ENCODE assay signal across 11 cellular contexts in the genomic region with DNA sequence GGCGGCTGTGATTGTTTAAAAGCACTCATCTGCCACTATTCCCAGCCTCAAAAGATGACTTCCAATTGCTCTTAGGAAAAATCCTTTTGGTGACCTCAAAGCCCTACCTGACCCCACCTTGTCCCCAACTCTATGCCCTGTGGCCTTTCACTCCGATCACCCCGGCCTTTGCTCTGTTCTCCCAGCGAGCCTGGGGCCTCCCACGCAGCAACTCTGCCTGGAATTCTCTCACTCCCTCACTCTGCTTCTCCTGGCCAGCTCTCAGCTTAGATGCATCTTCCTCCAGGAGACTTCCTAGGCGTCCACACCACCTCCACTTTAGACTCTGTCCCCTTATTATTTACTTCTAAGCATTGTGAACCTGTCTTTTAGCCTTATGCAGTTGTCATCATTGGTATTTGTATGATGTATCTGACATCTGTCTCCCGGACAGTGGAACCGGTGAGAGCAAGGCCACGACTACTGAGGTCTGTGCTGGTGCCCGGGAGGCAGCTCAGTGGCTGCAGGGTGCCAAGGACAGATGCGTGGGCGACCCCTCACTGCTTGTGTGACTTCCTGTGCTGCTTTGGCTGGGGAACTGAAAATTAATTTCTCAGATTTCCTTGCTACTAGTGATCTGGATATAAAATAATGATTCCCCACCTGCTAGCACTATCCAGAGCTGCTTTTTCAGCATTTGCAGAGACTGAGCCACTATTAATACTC.
DNase-seq lines count a peak whose midpoint lies in the region; ATAC-seq and TF ChIP-seq lines count a peak whose summit lies in the region.
"Had no signal": no experiment of that assay in that cellular context is flagged by ENCODE, and none has a peak within 500 bp of the region (broad histone marks: within the 10 kb centered on the region; RNA-seq: fewer than 3 reads in every experiment).

No MANE protein-coding gene starts in this region.

- H3K27me3 ChIP-seq in GM23338 (ENCODE audit: insufficient read depth) = no peaks in the 10 kb centered on the region
- H3K27me3 ChIP-seq: gastroesophageal sphincter, upper lobe of left lung had no signal

- H3K4me2 ChIP-seq in GM23338 = no peak overlapping the region

- H3K9me2 ChIP-seq in GM23338 (ENCODE audit: insufficient read depth) = no peaks in the 10 kb centered on the region

- peak overlapping the region; percentile 82 for H3K27ac Mint-ChIP-seq in GM23338
- peak overlapping the region; percentile 93 for H3K27ac Mint-ChIP-seq in activated T-helper 17 cell treated with anti-CD3 and anti-CD28 coated beads, Interleukin-2, amount 50 U/mL, for 72 hours
- H3K27ac Mint-ChIP-seq in nephron progenitor cell = peak overlapping the region; percentile 98

- H3K79me2 ChIP-seq in GM23338 (replicated peaks; ENCODE audit: insufficient read depth) = peaks cover 96% of the 10 kb centered on the region

- ATAC-seq in GM23338 (no peak), GM19023 (IDR thresholded peaks at IDR 0.05; ENCODE audit: unreplicated experiment) (no peak)
- no peak for ATAC-seq in activated T-helper 17 cell treated with anti-CD3 and anti-CD28 coated beads, Interleukin-2, amount 50 U/mL, for 72 hours (replicated peaks)
- ATAC-seq: gastroesophageal sphincter had no signal

- no peak overlapping the region for H3K4me3 ChIP-seq in GM23338
- H3K4me3 ChIP-seq: gastroesophageal sphincter, upper lobe of left lung had no signal

- DNase-seq in GM10248 (ENCODE audit: extremely low spot score) (peak; percentile 16), GM23338 (ENCODE audit: low spot score) (no peak), nephron progenitor cell (no peak), NCI-H748 (lab: John Stamatoyannopoulos, UW; ENCODE audit: unreplicated experiment) (no peak), NCI-H146 (lab: John Stamatoyannopoulos, UW) (no peak), pons (ENCODE audit: low spot score) (no peak)
- DNase-seq: KG1 had no signal

- CTCF ChIA-PET in GM10248 (lab: Yijun Ruan, JAX) = interaction anchor here (0.9 to 1.8 kb wide), 3 partner anchors 11 to 66 kb away, joined by 3 to 6 read pairs (median 4); no protein-coding TSS in a partner anchor

- H3K27me3 Mint-ChIP-seq in GM23338 (ENCODE audit: insufficient read depth, low read depth, poor library complexity) (peaks cover 2% of the 10 kb centered on the region), nephron progenitor cell (ENCODE audit: low read depth, poor library complexity) (peaks cover 2% of the 10 kb centered on the region)
- no peaks in the 10 kb centered on the region for H3K27me3 Mint-ChIP-seq in activated T-helper 17 cell treated with anti-CD3 and anti-CD28 coated beads, Interleukin-2, amount 50 U/mL, for 72 hours

- peaks cover 3% of the 10 kb centered on the region for H4K20me1 ChIP-seq in GM23338 (replicated peaks; ENCODE audit: insufficient read depth)

- H3K27ac ChIP-seq in GM23338 (ENCODE audit: low read depth) = no peak overlapping the region
- H3K27ac ChIP-seq: gastroesophageal sphincter had no signal

- H3F3A ChIP-seq in GM23338 (replicated peaks; ENCODE audit: low read depth) = no peaks in the 10 kb centered on the region

- no peak overlapping the region for H3K4me3 Mint-ChIP-seq in GM23338
- peak overlapping the region; percentile 87 for H3K4me3 Mint-ChIP-seq in activated T-helper 17 cell treated with anti-CD3 and anti-CD28 coated beads, Interleukin-2, amount 50 U/mL, for 72 hours
- H3K4me3 Mint-ChIP-seq in nephron progenitor cell = peak overlapping the region; percentile 53

- no peak overlapping the region for H2AFZ ChIP-seq in GM23338

- no peaks in the 10 kb centered on the region for H3K36me3 ChIP-seq in GM23338 (ENCODE audit: insufficient read depth)
- H3K36me3 ChIP-seq: upper lobe of left lung had no signal

- H3K36me3 Mint-ChIP-seq in GM23338 (ENCODE audit: low read depth) (no peaks in the 10 kb centered on the region), nephron progenitor cell (ENCODE audit: low read depth) (no peaks in the 10 kb centered on the region)
- peaks cover 27% of the 10 kb centered on the region for H3K36me3 Mint-ChIP-seq in activated T-helper 17 cell treated with anti-CD3 and anti-CD28 coated beads, Interleukin-2, amount 50 U/mL, for 72 hours (ENCODE audit: low read depth)

- TF ChIP-seq CTCF in GM10248 (IDR thresholded peaks at IDR 0.05; ENCODE audit: control extremely low read depth, extremely low read depth, low read depth, missing control alignments) (no peak), GM23338 (conservative IDR thresholded peaks at IDR 0.05; ENCODE audit: low read depth in 2 of 2) (no peak), nephron progenitor cell (IDR thresholded peaks at IDR 0.05) (no peak)

- H3K9me3 Mint-ChIP-seq in GM23338 (no peaks in the 10 kb centered on the region), nephron progenitor cell (no peaks in the 10 kb centered on the region)
- no peaks in the 10 kb centered on the region for H3K9me3 Mint-ChIP-seq in activated T-helper 17 cell treated with anti-CD3 and anti-CD28 coated beads, Interleukin-2, amount 50 U/mL, for 72 hours

- POLR2A ChIA-PET in GM10248 (lab: Yijun Ruan, JAX) = interaction anchor here (0.6 kb wide), 1 partner anchor 46 kb away, joined by 4 read pairs; no protein-coding TSS in a partner anchor

- H3K4me1 Mint-ChIP-seq in GM23338 (peaks cover 67% of the 10 kb centered on the region), nephron progenitor cell (peaks cover 95% of the 10 kb centered on the region)
- peaks cover 82% of the 10 kb centered on the region for H3K4me1 Mint-ChIP-seq in activated T-helper 17 cell treated with anti-CD3 and anti-CD28 coated beads, Interleukin-2, amount 50 U/mL, for 72 hours

- peaks cover 42% of the 10 kb centered on the region for H3K4me1 ChIP-seq in GM23338 (ENCODE audit: insufficient read depth)

TF ChIP-seq in GM23338, 12 proteins besides CTCF, POLR2A, EP300 and RAD21 (continues in another document):
- TF ChIP-seq STAT1 (IDR thresholded peaks at IDR 0.05; ENCODE audit: unreplicated experiment) = no peak
- no peak for TF ChIP-seq ZNF114 (CRISPR knock-in tag; IDR thresholded peaks at IDR 0.05)
- TF ChIP-seq, protein P1, sequence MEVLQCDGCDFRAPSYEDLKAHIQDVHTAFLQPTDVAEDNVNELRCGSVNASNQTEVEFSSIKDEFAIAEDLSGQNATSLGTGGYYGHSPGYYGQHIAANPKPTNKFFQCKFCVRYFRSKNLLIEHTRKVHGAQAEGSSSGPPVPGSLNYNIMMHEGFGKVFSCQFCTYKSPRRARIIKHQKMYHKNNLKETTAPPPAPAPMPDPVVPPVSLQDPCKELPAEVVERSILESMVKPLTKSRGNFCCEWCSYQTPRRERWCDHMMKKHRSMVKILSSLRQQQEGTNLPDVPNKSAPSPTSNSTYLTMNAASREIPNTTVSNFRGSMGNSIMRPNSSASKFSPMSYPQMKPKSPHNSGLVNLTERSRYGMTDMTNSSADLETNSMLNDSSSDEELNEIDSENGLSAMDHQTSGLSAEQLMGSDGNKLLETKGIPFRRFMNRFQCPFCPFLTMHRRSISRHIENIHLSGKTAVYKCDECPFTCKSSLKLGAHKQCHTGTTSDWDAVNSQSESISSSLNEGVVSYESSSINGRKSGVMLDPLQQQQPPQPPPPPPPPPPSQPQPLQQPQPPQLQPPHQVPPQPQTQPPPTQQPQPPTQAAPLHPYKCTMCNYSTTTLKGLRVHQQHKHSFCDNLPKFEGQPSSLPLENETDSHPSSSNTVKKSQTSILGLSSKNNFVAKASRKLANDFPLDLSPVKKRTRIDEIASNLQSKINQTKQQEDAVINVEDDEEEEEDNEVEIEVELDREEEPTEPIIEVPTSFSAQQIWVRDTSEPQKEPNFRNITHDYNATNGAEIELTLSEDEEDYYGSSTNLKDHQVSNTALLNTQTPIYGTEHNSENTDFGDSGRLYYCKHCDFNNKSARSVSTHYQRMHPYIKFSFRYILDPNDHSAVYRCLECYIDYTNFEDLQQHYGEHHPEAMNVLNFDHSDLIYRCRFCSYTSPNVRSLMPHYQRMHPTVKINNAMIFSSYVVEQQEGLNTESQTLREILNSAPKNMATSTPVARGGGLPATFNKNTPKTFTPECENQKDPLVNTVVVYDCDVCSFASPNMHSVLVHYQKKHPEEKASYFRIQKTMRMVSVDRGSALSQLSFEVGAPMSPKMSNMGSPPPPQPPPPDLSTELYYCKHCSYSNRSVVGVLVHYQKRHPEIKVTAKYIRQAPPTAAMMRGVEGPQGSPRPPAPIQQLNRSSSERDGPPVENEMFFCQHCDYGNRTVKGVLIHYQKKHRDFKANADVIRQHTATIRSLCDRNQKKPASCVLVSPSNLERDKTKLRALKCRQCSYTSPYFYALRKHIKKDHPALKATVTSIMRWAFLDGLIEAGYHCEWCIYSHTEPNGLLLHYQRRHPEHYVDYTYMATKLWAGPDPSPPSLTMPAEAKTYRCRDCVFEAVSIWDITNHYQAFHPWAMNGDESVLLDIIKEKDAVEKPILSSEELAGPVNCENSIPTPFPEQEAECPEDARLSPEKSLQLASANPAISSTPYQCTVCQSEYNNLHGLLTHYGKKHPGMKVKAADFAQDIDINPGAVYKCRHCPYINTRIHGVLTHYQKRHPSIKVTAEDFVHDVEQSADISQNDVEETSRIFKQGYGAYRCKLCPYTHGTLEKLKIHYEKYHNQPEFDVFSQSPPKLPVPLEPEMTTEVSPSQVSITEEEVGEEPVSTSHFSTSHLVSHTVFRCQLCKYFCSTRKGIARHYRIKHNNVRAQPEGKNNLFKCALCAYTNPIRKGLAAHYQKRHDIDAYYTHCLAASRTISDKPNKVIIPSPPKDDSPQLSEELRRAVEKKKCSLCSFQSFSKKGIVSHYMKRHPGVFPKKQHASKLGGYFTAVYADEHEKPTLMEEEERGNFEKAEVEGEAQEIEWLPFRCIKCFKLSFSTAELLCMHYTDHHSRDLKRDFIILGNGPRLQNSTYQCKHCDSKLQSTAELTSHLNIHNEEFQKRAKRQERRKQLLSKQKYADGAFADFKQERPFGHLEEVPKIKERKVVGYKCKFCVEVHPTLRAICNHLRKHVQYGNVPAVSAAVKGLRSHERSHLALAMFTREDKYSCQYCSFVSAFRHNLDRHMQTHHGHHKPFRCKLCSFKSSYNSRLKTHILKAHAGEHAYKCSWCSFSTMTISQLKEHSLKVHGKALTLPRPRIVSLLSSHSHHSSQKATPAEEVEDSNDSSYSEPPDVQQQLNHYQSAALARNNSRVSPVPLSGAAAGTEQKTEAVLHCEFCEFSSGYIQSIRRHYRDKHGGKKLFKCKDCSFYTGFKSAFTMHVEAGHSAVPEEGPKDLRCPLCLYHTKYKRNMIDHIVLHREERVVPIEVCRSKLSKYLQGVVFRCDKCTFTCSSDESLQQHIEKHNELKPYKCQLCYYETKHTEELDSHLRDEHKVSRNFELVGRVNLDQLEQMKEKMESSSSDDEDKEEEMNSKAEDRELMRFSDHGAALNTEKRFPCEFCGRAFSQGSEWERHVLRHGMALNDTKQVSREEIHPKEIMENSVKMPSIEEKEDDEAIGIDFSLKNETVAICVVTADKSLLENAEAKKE (CRISPR knock-in tag; IDR thresholded peaks at IDR 0.05) = no peak
- no peak for TF ChIP-seq EZH2 (IDR thresholded peaks at IDR 0.05; ENCODE audit: low read depth, unreplicated experiment)
- TF ChIP-seq NANOG (IDR thresholded peaks at IDR 0.05; ENCODE audit: borderline replicate concordance) = no peak
